1 cellular context compared by ENCODE assay signal in the genomic region with DNA sequence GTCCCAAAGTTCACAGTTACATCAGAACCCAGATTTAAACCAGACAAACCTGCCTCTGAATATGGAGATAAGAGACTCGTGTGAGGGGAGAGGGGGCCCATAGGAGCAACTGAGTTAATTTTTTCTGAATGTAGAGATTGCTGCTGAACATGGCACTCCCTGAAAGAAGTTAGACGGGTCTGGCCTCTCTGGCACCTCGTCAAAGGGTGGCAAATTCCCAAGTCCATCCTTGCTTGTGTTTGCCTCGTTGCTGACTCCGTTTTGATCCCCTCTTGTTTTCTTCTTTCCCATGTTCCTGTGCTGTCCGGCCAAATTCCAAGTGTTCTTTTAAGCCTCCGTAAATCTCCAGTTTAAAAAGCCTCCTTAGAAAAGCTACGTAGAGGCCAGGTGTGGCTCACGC.
TF ChIP-seq lines count a peak whose summit lies in the region.

No MANE protein-coding gene starts in this region.

TF ChIP-seq in H1, 55 proteins besides CTCF, POLR2A, EP300 and RAD21 (continued from another document):
- TF ChIP-seq SIN3A (conservative IDR thresholded peaks at IDR 0.05 in 1 of 2, IDR thresholded peaks at IDR 0.05 in 1 of 2; ENCODE audit: low read depth in 1 of 2, low read length in 2 of 2) = no peak
- no peak for TF ChIP-seq TBP (IDR thresholded peaks at IDR 0.05; ENCODE audit: low read depth, low read length)
- no peak for TF ChIP-seq EZH2 (IDR thresholded peaks at IDR 0.05; ENCODE audit: low read depth, low read length, severe bottlenecking)
- TF ChIP-seq BCL11A (IDR thresholded peaks at IDR 0.05; ENCODE audit: low read depth in 2 of 2, low read length in 2 of 2) = no peak
- TF ChIP-seq, protein P1, sequence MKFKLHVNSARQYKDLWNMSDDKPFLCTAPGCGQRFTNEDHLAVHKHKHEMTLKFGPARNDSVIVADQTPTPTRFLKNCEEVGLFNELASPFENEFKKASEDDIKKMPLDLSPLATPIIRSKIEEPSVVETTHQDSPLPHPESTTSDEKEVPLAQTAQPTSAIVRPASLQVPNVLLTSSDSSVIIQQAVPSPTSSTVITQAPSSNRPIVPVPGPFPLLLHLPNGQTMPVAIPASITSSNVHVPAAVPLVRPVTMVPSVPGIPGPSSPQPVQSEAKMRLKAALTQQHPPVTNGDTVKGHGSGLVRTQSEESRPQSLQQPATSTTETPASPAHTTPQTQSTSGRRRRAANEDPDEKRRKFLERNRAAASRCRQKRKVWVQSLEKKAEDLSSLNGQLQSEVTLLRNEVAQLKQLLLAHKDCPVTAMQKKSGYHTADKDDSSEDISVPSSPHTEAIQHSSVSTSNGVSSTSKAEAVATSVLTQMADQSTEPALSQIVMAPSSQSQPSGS (IDR thresholded peaks at IDR 0.05; ENCODE audit: low read length) = no peak
- TF ChIP-seq POLR2AphosphoS5 (IDR thresholded peaks at IDR 0.05; ENCODE audit: low read depth, low read length) = no peak
- TF ChIP-seq ASH2L (IDR thresholded peaks at IDR 0.05; ENCODE audit: low read length) = no peak
- TF ChIP-seq TCF12 (IDR thresholded peaks at IDR 0.05; ENCODE audit: low read depth, low read length) = no peak
- TF ChIP-seq ZNF274 (IDR thresholded peaks at IDR 0.05; ENCODE audit: borderline replicate concordance, extremely low read depth, low read length) = no peak
- no peak for TF ChIP-seq GABPA (IDR thresholded peaks at IDR 0.05; ENCODE audit: borderline replicate concordance, insufficient read depth, low read length)
- no peak for TF ChIP-seq CBX5 (IDR thresholded peaks at IDR 0.05; ENCODE audit: low read depth, low read length)
- no peak for TF ChIP-seq BRCA1 (IDR thresholded peaks at IDR 0.05; ENCODE audit: low read depth, low read length)
- no peak for TF ChIP-seq CHD2 (IDR thresholded peaks at IDR 0.05; ENCODE audit: low read length)
- no peak for TF ChIP-seq GTF2F1 (IDR thresholded peaks at IDR 0.05; ENCODE audit: borderline replicate concordance, low read depth, low read length)
- no peak for TF ChIP-seq CBX8 (IDR thresholded peaks at IDR 0.05; ENCODE audit: borderline replicate concordance, low read depth, low read length)
TF ChIP-seq in H1: peak in this region for 0.
